ENCODE assay signal across 13 cellular contexts in genomic region chr9:89533396-89534187, GRCh38. TPM values are rescaled to one million over a fixed set of nuclear protein-coding genes. Genes with fewer than 3 reads are reported as not detected.
DNase-seq lines count a peak whose midpoint lies in the region; ATAC-seq and TF ChIP-seq lines count a peak whose summit lies in the region.
"Had no signal": no experiment of that assay in that cellular context is flagged by ENCODE, and none has a peak within 500 bp of the region (broad histone marks: within the 10 kb centered on the region; RNA-seq: fewer than 3 reads in every experiment).

No MANE protein-coding gene starts in this region.

- TF ChIP-seq CTCF in osteocyte (IDR thresholded peaks at IDR 0.05) = no peak

- H3K27ac Mint-ChIP-seq in activated T-cell treated with anti-CD3 and anti-CD28 coated beads, Interleukin-2, amount 50 U/mL, for 24 hours = peak overlapping the region; percentile 88
- peak overlapping the region; percentile 85 for H3K27ac Mint-ChIP-seq in activated naive CD8-positive, alpha-beta T cell treated with anti-CD3 and anti-CD28 coated beads for 36 hours
- H3K27ac Mint-ChIP-seq in stimulated activated effector memory CD8-positive, alpha-beta T cell treated with anti-CD3 and anti-CD28 coated beads, Interleukin-12 subunit alpha, Interleukin-12 subunit beta, amount 100 ng/mL, for 72 hours = peak overlapping the region; percentile 89
- no peak overlapping the region for H3K27ac Mint-ChIP-seq in osteocyte (ENCODE audit: unreplicated experiment)

- H3K9me3 Mint-ChIP-seq in activated T-cell treated with anti-CD3 and anti-CD28 coated beads, Interleukin-2, amount 50 U/mL, for 24 hours = no peaks in the 10 kb centered on the region
- H3K9me3 Mint-ChIP-seq in activated naive CD8-positive, alpha-beta T cell treated with anti-CD3 and anti-CD28 coated beads for 36 hours = peaks cover 5% of the 10 kb centered on the region
- no peaks in the 10 kb centered on the region for H3K9me3 Mint-ChIP-seq in stimulated activated effector memory CD8-positive, alpha-beta T cell treated with anti-CD3 and anti-CD28 coated beads, Interleukin-12 subunit alpha, Interleukin-12 subunit beta, amount 100 ng/mL, for 72 hours
- no peaks in the 10 kb centered on the region for H3K9me3 Mint-ChIP-seq in osteocyte (ENCODE audit: unreplicated experiment)

- no peaks in the 10 kb centered on the region for H3K36me3 Mint-ChIP-seq in activated T-cell treated with anti-CD3 and anti-CD28 coated beads, Interleukin-2, amount 50 U/mL, for 24 hours (ENCODE audit: low read depth)
- H3K36me3 Mint-ChIP-seq in activated naive CD8-positive, alpha-beta T cell treated with anti-CD3 and anti-CD28 coated beads for 36 hours = peaks cover 14% of the 10 kb centered on the region
- H3K36me3 Mint-ChIP-seq in stimulated activated effector memory CD8-positive, alpha-beta T cell treated with anti-CD3 and anti-CD28 coated beads, Interleukin-12 subunit alpha, Interleukin-12 subunit beta, amount 100 ng/mL, for 72 hours = no peaks in the 10 kb centered on the region
- no peaks in the 10 kb centered on the region for H3K36me3 Mint-ChIP-seq in osteocyte (ENCODE audit: unreplicated experiment)

- no peak for ATAC-seq in stimulated activated effector memory CD8-positive, alpha-beta T cell treated with anti-CD3 and anti-CD28 coated beads, Interleukin-12 subunit alpha, Interleukin-12 subunit beta, amount 100 ng/mL, for 72 hours
- ATAC-seq in HG02870 (IDR thresholded peaks at IDR 0.05; ENCODE audit: unreplicated experiment) = no peak
- ATAC-seq: heart left ventricle had no signal

- DNase-seq in activated T-cell treated with anti-CD3 and anti-CD28 coated beads, Interleukin-2, amount 50 U/mL, for 24 hours = peak; percentile 29
- DNase-seq in activated T-cell treated with anti-CD3 and anti-CD28 coated beads, Interleukin-2, amount 50 U/mL, for 1 hour = no peak
- DNase-seq in activated naive CD8-positive, alpha-beta T cell treated with anti-CD3 and anti-CD28 coated beads for 36 hours = no peak
- peak; percentile 83 for DNase-seq in left kidney (ENCODE audit: low read depth, low spot score)
- no peak for DNase-seq in stimulated activated effector memory CD8-positive, alpha-beta T cell treated with anti-CD3 and anti-CD28 coated beads, Interleukin-12 subunit alpha, Interleukin-12 subunit beta, amount 100 ng/mL, for 72 hours (ENCODE audit: low spot score in 2 of 2)
- no peak for DNase-seq in NCI-H82 treated with DMSO at 0.1 percent for 48 hours (lab: John Stamatoyannopoulos, UW; ENCODE audit: unreplicated experiment)
- no peak for DNase-seq in osteocyte (ENCODE audit: extremely low spot score, unreplicated experiment)
- DNase-seq: GOT3, heart left ventricle, MM.1S, NCI-H2171 treated with DMSO at 0.1 percent for 48 hours, OCI-M1 had no signal

- H3K4me3 Mint-ChIP-seq in activated T-cell treated with anti-CD3 and anti-CD28 coated beads, Interleukin-2, amount 50 U/mL, for 24 hours = no peak overlapping the region
- no peak overlapping the region for H3K4me3 Mint-ChIP-seq in activated naive CD8-positive, alpha-beta T cell treated with anti-CD3 and anti-CD28 coated beads for 36 hours
- H3K4me3 Mint-ChIP-seq in stimulated activated effector memory CD8-positive, alpha-beta T cell treated with anti-CD3 and anti-CD28 coated beads, Interleukin-12 subunit alpha, Interleukin-12 subunit beta, amount 100 ng/mL, for 72 hours = no peak overlapping the region
- no peak overlapping the region for H3K4me3 Mint-ChIP-seq in osteocyte (ENCODE audit: unreplicated experiment)

- peaks cover 96% of the 10 kb centered on the region for H3K4me1 Mint-ChIP-seq in activated T-cell treated with anti-CD3 and anti-CD28 coated beads, Interleukin-2, amount 50 U/mL, for 24 hours (ENCODE audit: low read depth)
- peaks cover 94% of the 10 kb centered on the region for H3K4me1 Mint-ChIP-seq in activated naive CD8-positive, alpha-beta T cell treated with anti-CD3 and anti-CD28 coated beads for 36 hours
- peaks cover 93% of the 10 kb centered on the region for H3K4me1 Mint-ChIP-seq in stimulated activated effector memory CD8-positive, alpha-beta T cell treated with anti-CD3 and anti-CD28 coated beads, Interleukin-12 subunit alpha, Interleukin-12 subunit beta, amount 100 ng/mL, for 72 hours
- H3K4me1 Mint-ChIP-seq in osteocyte (ENCODE audit: unreplicated experiment) = no peaks in the 10 kb centered on the region

- no peaks in the 10 kb centered on the region for H3K27me3 Mint-ChIP-seq in activated T-cell treated with anti-CD3 and anti-CD28 coated beads, Interleukin-2, amount 50 U/mL, for 24 hours
- no peaks in the 10 kb centered on the region for H3K27me3 Mint-ChIP-seq in activated naive CD8-positive, alpha-beta T cell treated with anti-CD3 and anti-CD28 coated beads for 36 hours
- H3K27me3 Mint-ChIP-seq in osteocyte (ENCODE audit: unreplicated experiment) = peaks cover 6% of the 10 kb centered on the region

RNA-seq across cellular contexts. Expression of gene SEMA4D, which starts 35.7 kb away (rescaled TPM):
- 100 to 1,000 TPM; 239 to 245 TPM for total RNA-seq in activated naive CD8-positive, alpha-beta T cell treated with anti-CD3 and anti-CD28 coated beads for 36 hours
- total RNA-seq in osteocyte = 2.0 and 2.2 TPM in 2 replicates

Comparison
In these comparisons a context has a peak if more than half of its experiments do, and no peak if none do; other contexts are left out.
1. DNase-seq: peak in activated T-cell treated with anti-CD3 and anti-CD28 coated beads, Interleukin-2, amount 50 U/mL, for 24 hours (single experiment) and left kidney (single experiment); none in activated T-cell treated with anti-CD3 and anti-CD28 coated beads, Interleukin-2, amount 50 U/mL, for 1 hour (single experiment), activated naive CD8-positive, alpha-beta T cell treated with anti-CD3 and anti-CD28 coated beads for 36 hours (single experiment), stimulated activated effector memory CD8-positive, alpha-beta T cell treated with anti-CD3 and anti-CD28 coated beads, Interleukin-12 subunit alpha, Interleukin-12 subunit beta, amount 100 ng/mL, for 72 hours (0 of 2), NCI-H82 treated with DMSO at 0.1 percent for 48 hours (single experiment) and osteocyte (single experiment).
2. RNA of gene SEMA4D, which starts 35.7 kb away (total RNA-seq): 239 to 245 TPM in activated naive CD8-positive, alpha-beta T cell treated with anti-CD3 and anti-CD28 coated beads for 36 hours; 2.0 to 2.2 TPM in osteocyte; every median in the first group is over 10 times any median in the second.